8 cellular contexts compared by ENCODE assay signal in genomic region chr5:173618927-173619519, GRCh38. TPM values are rescaled to one million over a fixed set of nuclear protein-coding genes. Genes with fewer than 3 reads are reported as not detected.
DNase-seq lines count a peak whose midpoint lies in the region; ATAC-seq and TF ChIP-seq lines count a peak whose summit lies in the region.

No MANE protein-coding gene starts in this region.

- peaks cover 10% of the 10 kb centered on the region for H3K27me3 Mint-ChIP-seq in brain
- no peaks in the 10 kb centered on the region for H3K27me3 Mint-ChIP-seq in stimulated activated naive B cell treated with anti-CD40 and anti-IgM and Interleukin-4, amounts not matched to agents 10 μg/mL and 1 μg/mL and 100 μg/mL, for 72 hours

- peak; percentile 34 for DNase-seq in activated CD4-positive, CD25-positive, alpha-beta regulatory T cell treated with anti-CD3 and anti-CD28 coated beads, Interleukin-2, amount 50 U/mL, for 16 hours (ENCODE audit: low read depth, low spot score)
- DNase-seq in activated CD4-positive, CD25-positive, alpha-beta regulatory T cell treated with anti-CD3 and anti-CD28 coated beads, Interleukin-2, amount 50 U/mL, for 72 hours, result no peak
- peak; percentile 64 for DNase-seq in LoVo (ENCODE audit: low spot score)
- peak; percentile 67 for DNase-seq in SK-N-DZ (ENCODE audit: low spot score)
- DNase-seq in left kidney (ENCODE audit: low read depth, low spot score), result peak; percentile 79
- peak; percentile 33 for DNase-seq in stimulated activated naive B cell treated with anti-CD40 and anti-IgM and Interleukin-4, amounts not matched to agents 10 μg/mL and 1 μg/mL and 100 μg/mL, for 72 hours

- H3K4me3 Mint-ChIP-seq in brain, result peak overlapping the region in 4 of 5 experiments; percentile 26 to 85 (median 40)
- no peak overlapping the region for H3K4me3 Mint-ChIP-seq in stimulated activated naive B cell treated with anti-CD40 and anti-IgM and Interleukin-4, amounts not matched to agents 10 μg/mL and 1 μg/mL and 100 μg/mL, for 72 hours

- peaks cover 0 to 7% (median 0%) of the 10 kb centered on the region in 5 experiments for H3K9me3 Mint-ChIP-seq in brain
- H3K9me3 Mint-ChIP-seq in stimulated activated naive B cell treated with anti-CD40 and anti-IgM and Interleukin-4, amounts not matched to agents 10 μg/mL and 1 μg/mL and 100 μg/mL, for 72 hours, result no peaks in the 10 kb centered on the region

- TF ChIP-seq CTCF in brain (conservative IDR thresholded peaks at IDR 0.05), result peak; percentile 92 to 94

- H3K27ac Mint-ChIP-seq in brain, result peak overlapping the region; percentile 71 to 98 (median 89)
- no peak overlapping the region for H3K27ac Mint-ChIP-seq in stimulated activated naive B cell treated with anti-CD40 and anti-IgM and Interleukin-4, amounts not matched to agents 10 μg/mL and 1 μg/mL and 100 μg/mL, for 72 hours

- H3K36me3 Mint-ChIP-seq in brain, result peaks cover 4% of the 10 kb centered on the region
- H3K36me3 Mint-ChIP-seq in stimulated activated naive B cell treated with anti-CD40 and anti-IgM and Interleukin-4, amounts not matched to agents 10 μg/mL and 1 μg/mL and 100 μg/mL, for 72 hours, result peaks cover 3 to 4% of the 10 kb centered on the region in 2 donors

- ATAC-seq in stimulated activated naive B cell treated with anti-CD40 and anti-IgM and Interleukin-4, amounts not matched to agents 10 μg/mL and 1 μg/mL and 100 μg/mL, for 72 hours (replicated peaks), result no peak
- ATAC-seq in GM21526 (IDR thresholded peaks at IDR 0.05; ENCODE audit: low FRiP score, unreplicated experiment), result no peak

- peaks cover 51% of the 10 kb centered on the region for H3K4me1 Mint-ChIP-seq in brain
- peaks cover 8 to 19% of the 10 kb centered on the region in 2 donors for H3K4me1 Mint-ChIP-seq in stimulated activated naive B cell treated with anti-CD40 and anti-IgM and Interleukin-4, amounts not matched to agents 10 μg/mL and 1 μg/mL and 100 μg/mL, for 72 hours

RNA-seq across cellular contexts. Expression of gene BOD1, which starts 2.6 kb away (rescaled TPM):
- polyA plus RNA-seq in SK-N-DZ (2014; cell fraction: cytosol; rRNA removed), result 169 and 172 TPM in 2 replicates
- polyA plus RNA-seq in SK-N-DZ (2014; cell fraction: nucleus; rRNA removed), result 222 and 259 TPM in 2 replicates
- polyA plus RNA-seq in brain (ENCODE audit: insufficient read depth, low read depth, low replicate concordance), result 60.0 TPM

Comparison
In these comparisons a context has a peak if more than half of its experiments do, and no peak if none do; other contexts are left out.
1. H3K4me3 Mint-ChIP-seq: peak in brain (4 of 5); none in stimulated activated naive B cell treated with anti-CD40 and anti-IgM and Interleukin-4, amounts not matched to agents 10 μg/mL and 1 μg/mL and 100 μg/mL, for 72 hours (0 of 2).